In genomic region chr18:73150199-73150598, GRCh38 we compare ENCODE assay signal across 1 cellular context.
TF ChIP-seq lines count a peak whose summit lies in the region.

No MANE protein-coding gene starts in this region.

TF ChIP-seq in GM23338, 12 proteins besides CTCF, POLR2A, EP300 and RAD21:
- TF ChIP-seq ZNF462 (CRISPR knock-in tag; IDR thresholded peaks at IDR 0.05) (no peak), REST (IDR thresholded peaks at IDR 0.05; ENCODE audit: unreplicated experiment) (no peak)
